21 cellular contexts compared by ENCODE assay signal in genomic region chr12:91057771-91058170, GRCh38. TPM values are rescaled to one million over a fixed set of nuclear protein-coding genes. Genes with fewer than 3 reads are reported as not detected.
DNase-seq lines count a peak whose midpoint lies in the region; ATAC-seq and TF ChIP-seq lines count a peak whose summit lies in the region.
"Had no signal": no experiment of that assay in that cellular context is flagged by ENCODE, and none has a peak within 500 bp of the region (broad histone marks: within the 10 kb centered on the region; RNA-seq: fewer than 3 reads in every experiment).

KERA (minus strand) TSS chr12:91058024; CDS start chr12:91056281, 1,743 bp downstream.

- ATAC-seq in sciatic nerve (peak; percentile 25), HG03520 (IDR thresholded peaks at IDR 0.05; ENCODE audit: unreplicated experiment) (no peak), heart right ventricle (no peak)
- no peak for ATAC-seq in CD8-positive, alpha-beta T cell
- ATAC-seq: A549 had no signal

- H3K36me3 Mint-ChIP-seq in type B pancreatic cell: no peaks in the 10 kb centered on the region
- no peaks in the 10 kb centered on the region for H3K36me3 Mint-ChIP-seq in CD8-positive, alpha-beta T cell
- H3K36me3 Mint-ChIP-seq: CD4-positive, alpha-beta memory T cell had no signal

- H3K4me3 Mint-ChIP-seq in type B pancreatic cell: peak within 1 kb of the TSS; percentile 53
- H3K4me3 Mint-ChIP-seq in CD8-positive, alpha-beta T cell: no peak within 1 kb of the TSS
- H3K4me3 Mint-ChIP-seq: CD4-positive, alpha-beta memory T cell had no signal

- POLR2A ChIA-PET in CD8-positive, alpha-beta T cell (lab: Charles Lee): no interaction called here

- no peaks in the 10 kb centered on the region for H3K4me1 ChIP-seq in CD8-positive, alpha-beta T cell (ENCODE audit: insufficient read depth, low read length)
- H3K4me1 ChIP-seq in heart right ventricle: peaks cover 0 to 26% (median 0%) of the 10 kb centered on the region in 9 donors
- H3K4me1 ChIP-seq: A549, Caco-2 had no signal

- 51 to 57% methylated on average over 6 of the region's 6 CpGs for WGBS in heart right ventricle, 2 donors

- H3K9me3 Mint-ChIP-seq in type B pancreatic cell: peaks cover 8% of the 10 kb centered on the region
- no peaks in the 10 kb centered on the region for H3K9me3 Mint-ChIP-seq in CD8-positive, alpha-beta T cell
- H3K9me3 Mint-ChIP-seq: CD4-positive, alpha-beta memory T cell had no signal

- no peak within 1 kb of the TSS for H3K27ac Mint-ChIP-seq in type B pancreatic cell
- no peak within 1 kb of the TSS for H3K27ac Mint-ChIP-seq in CD8-positive, alpha-beta T cell
- H3K27ac Mint-ChIP-seq: CD4-positive, alpha-beta memory T cell had no signal

- no peaks in the 10 kb centered on the region for H3K27me3 ChIP-seq in CD8-positive, alpha-beta T cell (ENCODE audit: insufficient read depth, low read length)
- no peaks in the 10 kb centered on the region for H3K27me3 ChIP-seq in heart right ventricle

- peaks cover 11% of the 10 kb centered on the region for H3K4me1 Mint-ChIP-seq in type B pancreatic cell (ENCODE audit: unreplicated experiment)
- no peaks in the 10 kb centered on the region for H3K4me1 Mint-ChIP-seq in CD8-positive, alpha-beta T cell (ENCODE audit: low read depth)
- H3K4me1 Mint-ChIP-seq: CD4-positive, alpha-beta memory T cell had no signal

- DNase-seq in ELF-1 (ENCODE audit: low read depth, low spot score): peak; percentile 4
- no peak for DNase-seq in SK-N-MC (ENCODE audit: low read depth, low spot score)
- DNase-seq in sciatic nerve (ENCODE audit: low spot score): no peak
- no peak for DNase-seq in type B pancreatic cell (ENCODE audit: extremely low spot score, unreplicated experiment)
- no peak for DNase-seq in activated gamma-delta T cell treated with Interleukin-2 at 50 U/mL for 16 hours
- no peak for DNase-seq in CD8-positive, alpha-beta T cell
- DNase-seq in heart right ventricle: no peak
- DNase-seq: 8988T; ACHN; C1 segment of cervical spinal cord; Caco-2; CD4-positive, alpha-beta memory T cell; DMS79; EL; GF-D8; GOT3; HCEC 1CT had no signal

- H3K27ac ChIP-seq in SK-N-MC: 0 out of 2 replicates have a peak within 1 kb of the TSS, but pooled peaks have one; percentile 21
- H3K27ac ChIP-seq in CD8-positive, alpha-beta T cell (ENCODE audit: low read depth, low read length): no peak within 1 kb of the TSS
- no peak within 1 kb of the TSS for H3K27ac ChIP-seq in heart right ventricle
- H3K27ac ChIP-seq: A549 had no signal

- H3K4me3 ChIP-seq in SK-N-MC (peak within 1 kb of the TSS; percentile 44), heart right ventricle (no peak within 1 kb of the TSS)
- no peak within 1 kb of the TSS for H3K4me3 ChIP-seq in CD8-positive, alpha-beta T cell (ENCODE audit: low read depth, low read length)
- H3K4me3 ChIP-seq: A549 had no signal

- no peaks in the 10 kb centered on the region for H3K27me3 Mint-ChIP-seq in type B pancreatic cell
- no peaks in the 10 kb centered on the region for H3K27me3 Mint-ChIP-seq in CD8-positive, alpha-beta T cell (ENCODE audit: low read depth)
- H3K27me3 Mint-ChIP-seq: CD4-positive, alpha-beta memory T cell had no signal

- H3K36me3 ChIP-seq in SK-N-MC (ENCODE audit: insufficient read depth, low read length) (no peaks in the 10 kb centered on the region), heart right ventricle (no peaks in the 10 kb centered on the region)
- H3K36me3 ChIP-seq in CD8-positive, alpha-beta T cell (ENCODE audit: insufficient read depth, low read length): no peaks in the 10 kb centered on the region

- TF ChIP-seq CTCF in type B pancreatic cell (conservative IDR thresholded peaks at IDR 0.05) (no peak), heart right ventricle (IDR thresholded peaks at IDR 0.05) (no peak)
- TF ChIP-seq CTCF in CD8-positive, alpha-beta T cell (IDR thresholded peaks at IDR 0.05): no peak

- intact Hi-C loops in sciatic nerve (cut with DNase I): no loop called here
- intact Hi-C loops in CD8-positive, alpha-beta T cell (cut with DNase I, micrococcal nuclease): no loop called here
- intact Hi-C loops in heart right ventricle (cut with DNase I): no loop called here

- H3K9me3 ChIP-seq in SK-N-MC (ENCODE audit: low read depth, low read length) (no peaks in the 10 kb centered on the region), heart right ventricle (no peaks in the 10 kb centered on the region)
- no peaks in the 10 kb centered on the region for H3K9me3 ChIP-seq in CD8-positive, alpha-beta T cell (ENCODE audit: low read length)
- H3K9me3 ChIP-seq: A549, Caco-2 had no signal

- CTCF ChIA-PET in CD8-positive, alpha-beta T cell (lab: Charles Lee): no interaction called here

- no peak within 1 kb of the TSS for H3K9ac ChIP-seq in SK-N-MC (ENCODE audit: insufficient read length)

RNA-seq across cellular contexts. Expression of gene KERA, which starts in this region (rescaled TPM):
- total RNA-seq in sciatic nerve (0.18 TPM), type B pancreatic cell (ENCODE audit: low replicate concordance) (0.17 and 0.24 TPM in 2 replicates), heart right ventricle (under 1 TPM in 1 of 10 donors, not detected in 9; 0.14 TPM)
- total RNA-seq in CD8-positive, alpha-beta T cell: not detected
- not detected for polyA plus RNA-seq in heart right ventricle
- total RNA-seq: Caco-2; CD4-positive, alpha-beta memory T cell; G401 had no signal
- polyA plus RNA-seq: A549; BJ; CD4-positive, alpha-beta memory T cell had no signal

Comparison
In these comparisons a context has a peak if more than half of its experiments do, and no peak if none do; other contexts are left out.
1. Peak in ATAC-seq in sciatic nerve; RNA of the gene not detected or under 1 TPM.